Comparison of ENCODE assay signal across 21 cellular contexts in the genomic region with DNA sequence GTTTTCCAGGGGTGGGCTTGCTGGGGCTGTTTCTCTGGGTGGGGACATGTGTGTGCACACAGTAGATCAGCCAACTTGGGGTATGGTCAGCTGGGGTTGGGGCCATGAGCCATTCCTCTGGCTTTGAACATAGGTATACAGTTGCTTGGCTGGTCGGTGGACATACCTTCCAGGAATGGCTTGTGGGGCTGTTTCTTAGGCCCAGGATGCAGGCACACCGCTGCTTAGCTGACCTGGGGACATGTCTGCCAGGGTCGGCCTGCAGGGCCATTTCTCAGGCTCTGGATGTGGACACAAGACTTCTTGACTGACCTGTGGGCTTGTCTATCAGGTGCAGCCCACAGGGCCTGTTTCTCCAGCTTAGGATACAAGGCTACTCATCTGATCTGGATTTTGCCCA.
A peak's percentile ranks its signal among the peaks of the same experiment; 100 is the strongest.
DNase-seq lines count a peak whose midpoint lies in the region; ATAC-seq and TF ChIP-seq lines count a peak whose summit lies in the region.
"Had no signal": no experiment of that assay in that cellular context is flagged by ENCODE, and none has a peak within 500 bp of the region (broad histone marks: within the 10 kb centered on the region; RNA-seq: fewer than 3 reads in every experiment).

No MANE protein-coding gene starts in this region.

- no peaks in the 10 kb centered on the region for H3K79me2 ChIP-seq in trophoblast cell (ENCODE audit: control insufficient read depth, insufficient read depth, low read length, poor library complexity)

- peak overlapping the region; percentile 25 for H3K18ac ChIP-seq in trophoblast cell (ENCODE audit: low read length)

- H3K36me3 Mint-ChIP-seq in activated B cell treated with CpG ODN at 0.5 μM for 24 hours (ENCODE audit: low read depth), result no peaks in the 10 kb centered on the region
- H3K36me3 Mint-ChIP-seq: CD4-positive, CD25-positive, alpha-beta regulatory T cell had no signal

- H3K27ac ChIP-seq in esophagus muscularis mucosa (replicated peaks in 1 of 4) (no peak overlapping the region), trophoblast cell (ENCODE audit: low read depth, low read length) (peak overlapping the region; percentile 95)
- H3K27ac ChIP-seq: 22Rv1, BLaER1, C4-2B had no signal

- peaks cover 22% of the 10 kb centered on the region for H3K9me3 Mint-ChIP-seq in activated B cell treated with CpG ODN at 0.5 μM for 24 hours

- DNase-seq in ELF-1 (ENCODE audit: low read depth, low spot score) (peak; percentile 27), activated B cell treated with CpG ODN at 0.5 μM for 24 hours (no peak), esophagus muscularis mucosa (ENCODE audit: extremely low spot score) (peak; percentile 57), trophoblast cell (peak; percentile 58 to 72), hippocampal formation (lab: John Stamatoyannopoulos, UW) (no peak), NCI-H2107 (lab: John Stamatoyannopoulos, UW) (no peak), NCI-H187 treated with DMSO at 0.1 percent for 48 hours (lab: John Stamatoyannopoulos, UW) (no peak)
- no peak for DNase-seq in stimulated activated CD4-positive, alpha-beta T cell treated with anti-CD3 and anti-CD28 coated beads, Interleukin-4, amount 100 ng/mL, for 24 hours
- DNase-seq: Caco-2; CD4-positive, CD25-positive, alpha-beta regulatory T cell; CD8-positive, alpha-beta T cell; DMS153; DND-41; GDM1; HFFc6 had no signal

- no peak overlapping the region for H3K23ac ChIP-seq in trophoblast cell (ENCODE audit: low read length)

- H3K4me3 Mint-ChIP-seq in activated B cell treated with CpG ODN at 0.5 μM for 24 hours, result no peak overlapping the region
- H3K4me3 Mint-ChIP-seq: B cell; CD4-positive, CD25-positive, alpha-beta regulatory T cell; CD8-positive, alpha-beta T cell; GM23338; HFFc6 had no signal

- no peak overlapping the region for H2AK5ac ChIP-seq in trophoblast cell (ENCODE audit: low read length)

- intact Hi-C loops in activated B cell treated with CpG ODN at 0.5 μM for 24 hours (cut with micrococcal nuclease), result no loop called here
- intact Hi-C loops in esophagus muscularis mucosa (cut with DNase I), result no loop called here

- H3K4me1 Mint-ChIP-seq in activated B cell treated with CpG ODN at 0.5 μM for 24 hours, result no peaks in the 10 kb centered on the region
- H3K4me1 Mint-ChIP-seq: B cell; CD4-positive, CD25-positive, alpha-beta regulatory T cell had no signal

- peak overlapping the region; percentile 91 for H2BK120ac ChIP-seq in trophoblast cell (ENCODE audit: insufficient read depth, low read length, poor library complexity)

- peak overlapping the region; percentile 34 for H2BK12ac ChIP-seq in trophoblast cell (ENCODE audit: low read length)

- H3K4me3 ChIP-seq in esophagus muscularis mucosa (no peak overlapping the region), trophoblast cell (ENCODE audit: low read depth, low read length) (no peak overlapping the region)
- H3K4me3 ChIP-seq: BLaER1, GM23338, HAP-1 had no signal

- H3K27me3 ChIP-seq in esophagus muscularis mucosa (no peaks in the 10 kb centered on the region), trophoblast cell (ENCODE audit: insufficient read depth, low read length) (no peaks in the 10 kb centered on the region)
- H3K27me3 ChIP-seq: BLaER1 had no signal

- peaks cover 18% of the 10 kb centered on the region for H3K79me1 ChIP-seq in trophoblast cell (ENCODE audit: low read length)

- H4K12ac ChIP-seq in trophoblast cell (ENCODE audit: low read depth, low read length), result no peak overlapping the region

- no peak overlapping the region for H4K8ac ChIP-seq in trophoblast cell (ENCODE audit: low read depth, low read length)

- no peak overlapping the region for H3K4me2 ChIP-seq in trophoblast cell (ENCODE audit: low read length)
- H3K4me2 ChIP-seq: BLaER1, GM23338 had no signal

- H2AFZ ChIP-seq in trophoblast cell (ENCODE audit: insufficient read depth, low read length, poor library complexity), result no peak overlapping the region
- H2AFZ ChIP-seq: GM23338 had no signal

- TF ChIP-seq CTCF in activated B cell treated with CpG ODN at 0.5 μM for 24 hours (IDR thresholded peaks at IDR 0.05), result no peak
- no peak for TF ChIP-seq CTCF in esophagus muscularis mucosa (IDR thresholded peaks at IDR 0.05)

- H3K9me3 ChIP-seq in esophagus muscularis mucosa (peaks cover 0 to 22% (median 11%) of the 10 kb centered on the region in 4 donors), trophoblast cell (ENCODE audit: insufficient read depth, low read depth, low read length) (peaks cover 7% of the 10 kb centered on the region)

- peak overlapping the region; percentile 64 for H3K4ac ChIP-seq in trophoblast cell (ENCODE audit: low read depth, low read length)

- H3K9ac ChIP-seq in trophoblast cell (ENCODE audit: low read length), result no peak overlapping the region
- H3K9ac ChIP-seq: BLaER1 had no signal

- POLR2A ChIA-PET in activated B cell treated with CpG ODN at 0.5 μM for 24 hours (lab: Charles Lee), result no interaction called here

- no peaks in the 10 kb centered on the region for H3K36me3 ChIP-seq in esophagus muscularis mucosa
- H3K36me3 ChIP-seq in trophoblast cell (ENCODE audit: control insufficient read depth in 1 of 2, insufficient read depth in 2 of 2, low read length in 2 of 2), result peaks cover 0 to 6% of the 10 kb centered on the region in 2 experiments
- H3K36me3 ChIP-seq: BLaER1, HAP-1 had no signal

- CTCF ChIA-PET in activated B cell treated with CpG ODN at 0.5 μM for 24 hours (lab: Charles Lee), result no interaction called here

- H3K27ac Mint-ChIP-seq in activated B cell treated with CpG ODN at 0.5 μM for 24 hours, result peak overlapping the region; percentile 59
- H3K27ac Mint-ChIP-seq: B cell; CD4-positive, CD25-positive, alpha-beta regulatory T cell; CD8-positive, alpha-beta T cell; GM23338; HFFc6 had no signal

- WGBS in esophagus muscularis mucosa, result no CpG with 5 or more reads among the region's 3 CpGs
- no CpG with 5 or more reads among the region's 3 CpGs for WGBS in trophoblast cell (ENCODE audit: extremely low coverage, insufficient coverage, insufficient read length)

- no peak for TF ChIP-seq EP300 in esophagus muscularis mucosa (IDR thresholded peaks at IDR 0.05)

- peak overlapping the region; percentile 96 for H4K91ac ChIP-seq in trophoblast cell (ENCODE audit: low read depth, low read length)

- no peak overlapping the region for H3K14ac ChIP-seq in trophoblast cell (ENCODE audit: low read length)

- H3K27me3 Mint-ChIP-seq in activated B cell treated with CpG ODN at 0.5 μM for 24 hours, result no peaks in the 10 kb centered on the region
- H3K27me3 Mint-ChIP-seq: B cell; CD4-positive, CD25-positive, alpha-beta regulatory T cell had no signal

- no peak for ATAC-seq in activated B cell treated with CpG ODN at 0.5 μM for 24 hours (ENCODE audit: low read depth)
- ATAC-seq: CD8-positive, alpha-beta T cell had no signal

- H3K4me1 ChIP-seq in esophagus muscularis mucosa (peaks cover 0 to 6% (median 0%) of the 10 kb centered on the region in 4 donors), trophoblast cell (ENCODE audit: control insufficient read depth in 1 of 2, insufficient read depth in 2 of 2, low read length in 2 of 2) (peaks cover 22 to 23% of the 10 kb centered on the region in 2 experiments)
- H3K4me1 ChIP-seq: BLaER1 had no signal

- no peak overlapping the region for H2BK5ac ChIP-seq in trophoblast cell (ENCODE audit: low read depth, low read length, poor library complexity)

- no peak for TF ChIP-seq POLR2A in esophagus muscularis mucosa (IDR thresholded peaks at IDR 0.05; ENCODE audit: low read depth)

Comparison
In these comparisons a context has a peak if more than half of its experiments do, and no peak if none do; other contexts are left out.
1. DNase-seq: peak in ELF-1 (single experiment), esophagus muscularis mucosa (single experiment) and trophoblast cell (2 of 2); none in activated B cell treated with CpG ODN at 0.5 μM for 24 hours (single experiment), hippocampal formation (0 of 2), stimulated activated CD4-positive, alpha-beta T cell treated with anti-CD3 and anti-CD28 coated beads, Interleukin-4, amount 100 ng/mL, for 24 hours (single experiment), NCI-H2107 (single experiment) and NCI-H187 treated with DMSO at 0.1 percent for 48 hours (single experiment).